ENCODE assay signal across 1 cellular context in the genomic region with DNA sequence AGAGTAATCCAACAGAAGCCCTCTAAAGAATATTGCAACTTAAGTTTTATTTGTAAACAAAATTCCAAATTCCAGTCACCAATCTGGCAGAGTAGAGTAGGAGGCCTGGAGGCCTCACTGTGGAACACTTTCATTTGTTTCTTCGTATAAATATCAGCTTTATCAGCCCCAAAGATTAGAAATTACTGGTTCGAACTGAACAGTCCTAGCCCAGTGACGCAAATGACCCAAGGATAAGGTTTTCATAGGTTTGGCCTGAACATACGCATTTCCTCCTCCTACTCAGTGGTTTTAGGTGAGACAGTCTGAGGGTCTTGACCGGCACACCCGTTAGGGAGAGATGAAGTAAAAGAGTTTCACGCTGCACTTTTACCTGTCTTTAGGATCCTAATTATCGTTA.
TF ChIP-seq lines count a peak whose summit lies in the region.

No MANE protein-coding gene starts in this region.

TF ChIP-seq in HCT116, 20 proteins besides CTCF, POLR2A, EP300 and RAD21 (continued from another document):
- TF ChIP-seq, protein P1, sequence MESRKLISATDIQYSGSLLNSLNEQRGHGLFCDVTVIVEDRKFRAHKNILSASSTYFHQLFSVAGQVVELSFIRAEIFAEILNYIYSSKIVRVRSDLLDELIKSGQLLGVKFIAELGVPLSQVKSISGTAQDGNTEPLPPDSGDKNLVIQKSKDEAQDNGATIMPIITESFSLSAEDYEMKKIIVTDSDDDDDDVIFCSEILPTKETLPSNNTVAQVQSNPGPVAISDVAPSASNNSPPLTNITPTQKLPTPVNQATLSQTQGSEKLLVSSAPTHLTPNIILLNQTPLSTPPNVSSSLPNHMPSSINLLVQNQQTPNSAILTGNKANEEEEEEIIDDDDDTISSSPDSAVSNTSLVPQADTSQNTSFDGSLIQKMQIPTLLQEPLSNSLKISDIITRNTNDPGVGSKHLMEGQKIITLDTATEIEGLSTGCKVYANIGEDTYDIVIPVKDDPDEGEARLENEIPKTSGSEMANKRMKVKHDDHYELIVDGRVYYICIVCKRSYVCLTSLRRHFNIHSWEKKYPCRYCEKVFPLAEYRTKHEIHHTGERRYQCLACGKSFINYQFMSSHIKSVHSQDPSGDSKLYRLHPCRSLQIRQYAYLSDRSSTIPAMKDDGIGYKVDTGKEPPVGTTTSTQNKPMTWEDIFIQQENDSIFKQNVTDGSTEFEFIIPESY (IDR thresholded peaks at IDR 0.05; ENCODE audit: extremely low read depth, insufficient replicate concordance, low read length), result no peak
- TF ChIP-seq ZNF274 (IDR thresholded peaks at IDR 0.05; ENCODE audit: low read depth, low read length) (no peak), ZFX (IDR thresholded peaks at IDR 0.05) (no peak), FOSL1 (IDR thresholded peaks at IDR 0.05; ENCODE audit: low read depth) (no peak), CBX3 (IDR thresholded peaks at IDR 0.05; ENCODE audit: low read depth) (no peak), EZH2phosphoT487 (IDR thresholded peaks at IDR 0.05; ENCODE audit: borderline replicate concordance) (no peak)
